ENCODE assay signal across 12 cellular contexts in genomic region chr14:68820119-68820518, GRCh38. TPM values are rescaled to one million over a fixed set of nuclear protein-coding genes. Genes with fewer than 3 reads are reported as not detected.
A peak's percentile ranks its signal among the peaks of the same experiment; 100 is the strongest.
DNase-seq lines count a peak whose midpoint lies in the region; ATAC-seq and TF ChIP-seq lines count a peak whose summit lies in the region.
"Had no signal": no experiment of that assay in that cellular context is flagged by ENCODE, and none has a peak within 500 bp of the region (broad histone marks: within the 10 kb centered on the region; RNA-seq: fewer than 3 reads in every experiment).

No MANE protein-coding gene starts in this region.

- H2AFZ ChIP-seq in hepatocyte (no peak overlapping the region), smooth muscle cell (ENCODE audit: low read depth) (no peak overlapping the region), H9 (ENCODE audit: low read length) (no peak overlapping the region)

- H3K9ac ChIP-seq in smooth muscle cell (ENCODE audit: low read depth) (no peak overlapping the region), H9 (ENCODE audit: extremely low read depth, insufficient read length, low read length) (no peak overlapping the region)

- H3K56ac ChIP-seq in H9 (ENCODE audit: insufficient read length, low read depth, low read length), result no peak overlapping the region

- H3K79me1 ChIP-seq in H9 (ENCODE audit: insufficient read depth, low read depth, low read length, poor library complexity, severe bottlenecking), result no peaks in the 10 kb centered on the region

- ATAC-seq in T-helper 17 cell, result no peak
- ATAC-seq: psoas muscle, upper lobe of right lung had no signal

- peaks cover 3% of the 10 kb centered on the region for H3F3A ChIP-seq in smooth muscle cell (ENCODE audit: low read depth)

- H3K27ac ChIP-seq in hepatocyte, result peak overlapping the region; percentile 42
- H3K27ac ChIP-seq in smooth muscle cell (ENCODE audit: low read depth), result peak overlapping the region; percentile 50
- H3K27ac ChIP-seq in H9 (ENCODE audit: insufficient read length, low read depth, low read length), result no peak overlapping the region
- H3K27ac ChIP-seq: psoas muscle had no signal

- H3K79me2 ChIP-seq in hepatocyte (peaks cover 10% of the 10 kb centered on the region), smooth muscle cell (ENCODE audit: low read depth) (peaks cover 17% of the 10 kb centered on the region), H9 (ENCODE audit: insufficient read depth, low read length) (no peaks in the 10 kb centered on the region)

- H2BK20ac ChIP-seq in H9 (ENCODE audit: low read depth, low read length, poor library complexity, severe bottlenecking), result no peak overlapping the region

- H3K9me3 ChIP-seq in T-helper 17 cell (ENCODE audit: control insufficient read depth, low read length, poor library complexity, severe bottlenecking) (no peaks in the 10 kb centered on the region), hepatocyte (ENCODE audit: low read depth) (no peaks in the 10 kb centered on the region), smooth muscle cell (replicated peaks; ENCODE audit: low read depth) (no peaks in the 10 kb centered on the region), H9 (ENCODE audit: control insufficient read depth, low read depth, low read length) (no peaks in the 10 kb centered on the region)
- H3K9me3 ChIP-seq: left lung, psoas muscle, upper lobe of right lung had no signal

- no peaks in the 10 kb centered on the region for H3K27me3 ChIP-seq in hepatocyte
- no peaks in the 10 kb centered on the region for H3K27me3 ChIP-seq in smooth muscle cell (ENCODE audit: low read depth)
- no peaks in the 10 kb centered on the region for H3K27me3 ChIP-seq in H9 (ENCODE audit: insufficient read depth, low read length)
- H3K27me3 ChIP-seq: left lung, upper lobe of right lung had no signal

- no peak overlapping the region for H2BK120ac ChIP-seq in H9 (ENCODE audit: low read depth, low read length, poor library complexity, severe bottlenecking)

- no TSS peak for BruUV-seq in Calu3 (replicated peaks; lab: Mats Ljungman, UMichigan)

- peak; percentile 15 for DNase-seq in GM20000 (ENCODE audit: low spot score)
- DNase-seq in T-helper 17 cell, result no peak
- peak; percentile 5 for DNase-seq in hepatocyte (ENCODE audit: low spot score)
- no peak for DNase-seq in smooth muscle cell (lab: John Stamatoyannopoulos, UW; ENCODE audit: unreplicated experiment)
- no peak for DNase-seq in Calu3
- no peak for DNase-seq in DMS153 treated with DMSO at 0.1 percent for 48 hours (lab: John Stamatoyannopoulos, UW; ENCODE audit: unreplicated experiment)
- no peak for DNase-seq in H9
- DNase-seq: foreskin melanocyte, NCI-H1105 treated with DMSO at 0.1 percent for 48 hours, psoas muscle, upper lobe of right lung had no signal

- H3K27ac Mint-ChIP-seq in T-helper 17 cell (peak overlapping the region; percentile 94), Calu3 (ENCODE audit: unreplicated experiment) (no peak overlapping the region), H9 (no peak overlapping the region; a peak in 1 of 7 replicates)

- TF ChIP-seq CTCF in GM20000 (IDR thresholded peaks at IDR 0.05; ENCODE audit: extremely low read depth, missing control alignments) (no peak), hepatocyte (IDR thresholded peaks at IDR 0.05; ENCODE audit: poor library complexity) (no peak), smooth muscle cell (IDR thresholded peaks at IDR 0.05; ENCODE audit: borderline replicate concordance, insufficient read depth, poor library complexity, severe bottlenecking) (no peak), Calu3 (IDR thresholded peaks at IDR 0.05; ENCODE audit: unreplicated experiment) (no peak), H9 (conservative IDR thresholded peaks at IDR 0.05) (no peak)

- H3K18ac ChIP-seq in H9 (ENCODE audit: insufficient read length, low read depth, low read length), result no peak overlapping the region

- H4K91ac ChIP-seq in H9 (ENCODE audit: insufficient read length, low read depth, low read length), result no peak overlapping the region

- H3K36me3 Mint-ChIP-seq in T-helper 17 cell (ENCODE audit: low read depth), result no peaks in the 10 kb centered on the region
- peaks cover 28% of the 10 kb centered on the region for H3K36me3 Mint-ChIP-seq in Calu3 (ENCODE audit: insufficient read depth, unreplicated experiment)
- H3K36me3 Mint-ChIP-seq in H9 (ENCODE audit: insufficient read depth in 1 of 3, low read depth in 3 of 3), result 0 out of 7 replicates have a peak, but pooled peaks cover 0 to 1% (median 0%) of the 10 kb centered on the region in 3 experiments

- H3K4me3 Mint-ChIP-seq in T-helper 17 cell (peak overlapping the region; percentile 57), Calu3 (ENCODE audit: low read depth, unreplicated experiment) (no peak overlapping the region), H9 (no peak overlapping the region)

- 91% methylated on average over 9 of the region's 9 CpGs for WGBS in hepatocyte (ENCODE audit: low lambda C conversion rate, missing lambda C conversion rate)
- 92% methylated on average over 9 of the region's 9 CpGs for WGBS in smooth muscle cell (ENCODE audit: low lambda C conversion rate)
- WGBS in H9 (ENCODE audit: extremely low coverage, insufficient read length, low lambda C conversion rate), result no CpG with 5 or more reads among the region's 9 CpGs

- no peak overlapping the region for H4K8ac ChIP-seq in H9 (replicated peaks; ENCODE audit: insufficient read length, low read depth, low read length)

- CTCF ChIA-PET in Calu3 (lab: Charles Lee), result interaction anchor here (1.1 kb wide), 1 partner anchor 876 kb away, joined by 3 read pairs; no protein-coding TSS in a partner anchor

- no peak overlapping the region for H2BK5ac ChIP-seq in H9 (ENCODE audit: insufficient read length, low read length)

- no peak overlapping the region for H3T11ph ChIP-seq in H9 (ENCODE audit: low read length)

- no peak overlapping the region for H2BK12ac ChIP-seq in H9 (ENCODE audit: insufficient read length, low read depth, low read length)

- no peaks in the 10 kb centered on the region for H3K23me2 ChIP-seq in H9 (ENCODE audit: insufficient read length, low read depth, low read length, poor library complexity, severe bottlenecking)

- H3K36me3 ChIP-seq in hepatocyte (replicated peaks; ENCODE audit: insufficient read depth, low read depth), result no peaks in the 10 kb centered on the region
- H3K36me3 ChIP-seq in smooth muscle cell (ENCODE audit: low read depth), result no peaks in the 10 kb centered on the region
- H3K36me3 ChIP-seq: left lung, upper lobe of right lung had no signal

- no peak overlapping the region for H2BK15ac ChIP-seq in H9 (ENCODE audit: low read depth, low read length)

- H3K9me3 Mint-ChIP-seq in Calu3 (ENCODE audit: low read depth, unreplicated experiment) (no peaks in the 10 kb centered on the region), H9 (no peaks in the 10 kb centered on the region; a peak in 1 of 5 replicates)

- peaks cover 33% of the 10 kb centered on the region for H3K4me1 ChIP-seq in hepatocyte (ENCODE audit: insufficient read depth)
- peaks cover 18% of the 10 kb centered on the region for H3K4me1 ChIP-seq in smooth muscle cell (ENCODE audit: low read depth)
- peaks cover 10% of the 10 kb centered on the region for H3K4me1 ChIP-seq in H9 (ENCODE audit: insufficient read depth, low read length)

- H3K9me2 ChIP-seq in hepatocyte (replicated peaks; ENCODE audit: insufficient read depth), result no peaks in the 10 kb centered on the region

- no peak overlapping the region for H3K4me3 ChIP-seq in hepatocyte
- H3K4me3 ChIP-seq in smooth muscle cell, result no peak overlapping the region
- H3K4me3 ChIP-seq: left lung, psoas muscle, upper lobe of right lung had no signal

- H4K5ac ChIP-seq in H9 (ENCODE audit: insufficient read length, low read depth, low read length), result no peak overlapping the region

- H3K4me1 Mint-ChIP-seq in T-helper 17 cell (peaks cover 50% of the 10 kb centered on the region), Calu3 (ENCODE audit: low read depth, unreplicated experiment) (peaks cover 23% of the 10 kb centered on the region), H9 (peaks cover 44 to 48% of the 10 kb centered on the region in 2 experiments)

- no peak overlapping the region; the same call in 1 of the 2 replicates for H3K14ac ChIP-seq in H9 (ENCODE audit: insufficient read depth, low read length)

- H4K20me1 ChIP-seq in hepatocyte (ENCODE audit: insufficient read depth, poor library complexity, severe bottlenecking) (no peaks in the 10 kb centered on the region), smooth muscle cell (ENCODE audit: low read depth) (no peaks in the 10 kb centered on the region), H9 (ENCODE audit: control insufficient read depth, insufficient read depth, insufficient read length) (no peaks in the 10 kb centered on the region)

- H3K23ac ChIP-seq in H9 (ENCODE audit: insufficient read length, low read depth, low read length), result no peak overlapping the region

- H2AK5ac ChIP-seq in H9 (ENCODE audit: insufficient read length, low read length), result no peak overlapping the region

- H3K4me2 ChIP-seq in hepatocyte (no peak overlapping the region), smooth muscle cell (no peak overlapping the region), H9 (ENCODE audit: insufficient read depth, insufficient read length, low read length) (no peak overlapping the region)

- H3K27me3 Mint-ChIP-seq in T-helper 17 cell (no peaks in the 10 kb centered on the region), Calu3 (ENCODE audit: unreplicated experiment) (no peaks in the 10 kb centered on the region), H9 (ENCODE audit: low read depth) (peaks cover 13% of the 10 kb centered on the region)

- intact Hi-C loops in Calu3 (cut with micrococcal nuclease; ENCODE audit: unreplicated experiment), result loop anchor here (5.0 kb wide), 1 partner anchor 888 kb away; no protein-coding TSS in a partner anchor

- H3K4ac ChIP-seq in H9 (ENCODE audit: low read depth, low read length), result no peak overlapping the region

RNA-seq across cellular contexts. Expression of gene ZFP36L1, which starts 27.3 kb away (rescaled TPM):
- total RNA-seq in T-helper 17 cell (100 to 1,000 TPM; 217 to 257 TPM), hepatocyte (101 and 111 TPM in 2 replicates), smooth muscle cell (133 and 166 TPM in 2 replicates), Calu3 (2022) (208 and 240 TPM in 2 replicates), H9 (2021) (95.0 and 109 TPM in 2 replicates)
- polyA plus RNA-seq in hepatocyte (345 and 404 TPM in 2 replicates), smooth muscle cell (418 and 450 TPM in 2 replicates)

Comparison
In these comparisons a context has a peak if more than half of its experiments do, and no peak if none do; other contexts are left out.
1. DNase-seq: peak in GM20000 (single experiment) and hepatocyte (single experiment); none in T-helper 17 cell (0 of 3), smooth muscle cell (single experiment), Calu3 (single experiment), DMS153 treated with DMSO at 0.1 percent for 48 hours (single experiment) and H9 (single experiment).